9 cellular contexts compared by ENCODE assay signal in genomic region chr5:178120661-178121357, GRCh38. TPM values are rescaled to one million over a fixed set of nuclear protein-coding genes. Genes with fewer than 3 reads are reported as not detected.
DNase-seq lines count a peak whose midpoint lies in the region; ATAC-seq, FAIRE-seq and TF ChIP-seq lines count a peak whose summit lies in the region.
"Had no signal": no experiment of that assay in that cellular context is flagged by ENCODE, and none has a peak within 500 bp of the region (broad histone marks: within the 10 kb centered on the region; RNA-seq: fewer than 3 reads in every experiment).

No MANE protein-coding gene starts in this region.

- H3K27me3 Mint-ChIP-seq in HFFc6 (ENCODE audit: insufficient read depth): peaks cover 13% of the 10 kb centered on the region
- no peaks in the 10 kb centered on the region for H3K27me3 Mint-ChIP-seq in activated naive CD4-positive, alpha-beta T cell treated with anti-CD3 and anti-CD28 coated beads for 36 hours (ENCODE audit: low read depth)

- H3K27me3 ChIP-seq in SK-N-SH (ENCODE audit: insufficient read depth) (no peaks in the 10 kb centered on the region), right cardiac atrium (ENCODE audit: control insufficient read depth, insufficient read depth) (no peaks in the 10 kb centered on the region), smooth muscle cell (ENCODE audit: low read depth) (peaks cover 10% of the 10 kb centered on the region), ascending aorta (no peaks in the 10 kb centered on the region)

- H3K4me2 ChIP-seq in SK-N-SH: no peak overlapping the region
- H3K4me2 ChIP-seq in smooth muscle cell: no peak overlapping the region

- no peak overlapping the region for H3K27ac Mint-ChIP-seq in HFFc6
- no peak overlapping the region for H3K27ac Mint-ChIP-seq in activated naive CD4-positive, alpha-beta T cell treated with anti-CD3 and anti-CD28 coated beads for 36 hours

- H3K27ac ChIP-seq in SK-N-SH (ENCODE audit: low read depth in 2 of 2, low read length in 1 of 2): peak overlapping the region in 1 of 2 experiments; percentile 58; a peak in 1 of 4 replicates
- H3K27ac ChIP-seq in right cardiac atrium (ENCODE audit: low read length): no peak overlapping the region
- no peak overlapping the region for H3K27ac ChIP-seq in smooth muscle cell (ENCODE audit: low read depth)
- no peak overlapping the region for H3K27ac ChIP-seq in ascending aorta

- H3K9ac ChIP-seq in SK-N-SH (no peak overlapping the region), smooth muscle cell (ENCODE audit: low read depth) (no peak overlapping the region)

- peak; percentile 36 for TF ChIP-seq RAD21 in SK-N-SH (IDR thresholded peaks at IDR 0.05; ENCODE audit: low read length)

- H3F3A ChIP-seq in SK-N-SH (replicated peaks; ENCODE audit: insufficient read depth): no peaks in the 10 kb centered on the region
- H3F3A ChIP-seq in smooth muscle cell (ENCODE audit: low read depth): no peaks in the 10 kb centered on the region

- H3K36me3 ChIP-seq in SK-N-SH (replicated peaks in 1 of 2; ENCODE audit: control insufficient read depth in 1 of 2, insufficient read depth in 2 of 2, low read length in 1 of 2) (no peaks in the 10 kb centered on the region), smooth muscle cell (ENCODE audit: low read depth) (no peaks in the 10 kb centered on the region), ascending aorta (no peaks in the 10 kb centered on the region)

- H3K4me1 ChIP-seq in SK-N-SH (ENCODE audit: control insufficient read depth in 1 of 2, insufficient read depth in 2 of 2, low read depth in 1 of 2, low read length in 1 of 2) (peaks cover 0 to 37% of the 10 kb centered on the region in 2 experiments; a peak in 1 of 4 replicates), right cardiac atrium (ENCODE audit: control insufficient read depth, insufficient read depth, low read length) (no peaks in the 10 kb centered on the region), smooth muscle cell (ENCODE audit: low read depth) (peaks cover 8% of the 10 kb centered on the region), ascending aorta (no peaks in the 10 kb centered on the region)

- ATAC-seq in right cardiac atrium: peak; percentile 26 to 34

- no peaks in the 10 kb centered on the region for H3K9me3 ChIP-seq in SK-N-SH
- H3K9me3 ChIP-seq in right cardiac atrium (ENCODE audit: control insufficient read depth, low read length): no peaks in the 10 kb centered on the region
- H3K9me3 ChIP-seq in smooth muscle cell (replicated peaks; ENCODE audit: low read depth): no peaks in the 10 kb centered on the region
- no peaks in the 10 kb centered on the region for H3K9me3 ChIP-seq in ascending aorta

- H3K9me2 ChIP-seq in SK-N-SH: no peaks in the 10 kb centered on the region

- no peaks in the 10 kb centered on the region for H3K36me3 Mint-ChIP-seq in HFFc6 (ENCODE audit: low read depth)
- H3K36me3 Mint-ChIP-seq in activated naive CD4-positive, alpha-beta T cell treated with anti-CD3 and anti-CD28 coated beads for 36 hours (ENCODE audit: low read depth): no peaks in the 10 kb centered on the region

- CTCF ChIA-PET in SK-N-SH (lab: Yijun Ruan, JAX): interaction anchor here (0.7 to 9.4 kb wide), 20 partner anchors 8 to 79 kb away, joined by 3 to 116 read pairs (median 7); partner anchors contain the start of genes NHP2 and RMND5B
- CTCF ChIA-PET in activated naive CD4-positive, alpha-beta T cell treated with anti-CD3 and anti-CD28 coated beads for 36 hours (lab: Charles Lee): interaction anchor here (0.6 to 4.3 kb wide), 20 partner anchors 8 to 523 kb away, joined by 3 to 28 read pairs (median 4); no protein-coding TSS in a partner anchor

- TF ChIP-seq CTCF in HFFc6 (IDR thresholded peaks at IDR 0.05) (peak; percentile 66), SK-N-SH (IDR thresholded peaks at IDR 0.05) (peak; percentile 56), smooth muscle cell (IDR thresholded peaks at IDR 0.05; ENCODE audit: borderline replicate concordance, insufficient read depth, poor library complexity, severe bottlenecking) (peak; percentile 28), ascending aorta (IDR thresholded peaks at IDR 0.05) (no peak)

- no peak for TF ChIP-seq EP300 in SK-N-SH (IDR thresholded peaks at IDR 0.05; ENCODE audit: borderline replicate concordance in 1 of 2, low read depth in 1 of 2, low read length in 1 of 2)

- TF ChIP-seq POLR2A in GM12891 (IDR thresholded peaks at IDR 0.05; ENCODE audit: low read depth, low read length): no peak

- H3K9me3 Mint-ChIP-seq in HFFc6: no peaks in the 10 kb centered on the region
- H3K9me3 Mint-ChIP-seq in activated naive CD4-positive, alpha-beta T cell treated with anti-CD3 and anti-CD28 coated beads for 36 hours: no peaks in the 10 kb centered on the region

- POLR2A ChIA-PET in SK-N-SH (lab: Yijun Ruan, JAX): interaction anchor here (0.9 to 1.6 kb wide), 7 partner anchors 10 to 99 kb away, joined by 3 to 9 read pairs (median 4); partner anchors contain the start of genes HNRNPAB, NHP2 and RMND5B

- H2AFZ ChIP-seq in SK-N-SH (ENCODE audit: low read depth): no peak overlapping the region
- H2AFZ ChIP-seq in smooth muscle cell (ENCODE audit: low read depth): no peak overlapping the region

- peak; percentile 98 for FAIRE-seq in GM12891 (lab: Jason Lieb, UNC)

- H3K4me1 Mint-ChIP-seq in HFFc6 (ENCODE audit: low read depth): no peaks in the 10 kb centered on the region
- peaks cover 22% of the 10 kb centered on the region for H3K4me1 Mint-ChIP-seq in activated naive CD4-positive, alpha-beta T cell treated with anti-CD3 and anti-CD28 coated beads for 36 hours (ENCODE audit: low read depth)

- DNase-seq in GM12891 (ENCODE audit: insufficient read length, low spot score) (peak; percentile 92), HFFc6 (peak; percentile 1), MV-4-11 (lab: John Stamatoyannopoulos, UW) (peak; percentile 84), SK-N-SH (peak; percentile 95), right cardiac atrium (peak; percentile 50 to 88 (median 84)), smooth muscle cell (lab: John Stamatoyannopoulos, UW; ENCODE audit: unreplicated experiment) (no peak), ascending aorta (ENCODE audit: low spot score in 2 of 2) (no peak)
- DNase-seq in activated naive CD4-positive, alpha-beta T cell treated with anti-CD3 and anti-CD28 coated beads for 36 hours: peak; percentile 90

- intact Hi-C loops in activated naive CD4-positive, alpha-beta T cell treated with anti-CD3 and anti-CD28 coated beads for 36 hours (cut with micrococcal nuclease): loop anchor here (1.0 to 2.0 kb wide), 4 partner anchors 8 to 44 kb away; partner anchors contain the start of gene N4BP3
- intact Hi-C loops in right cardiac atrium (cut with DNase I) (no loop called here), ascending aorta (cut with DNase I) (no loop called here)

- WGBS in SK-N-SH (ENCODE audit: low lambda C conversion rate): 44% methylated on average over 9 of the region's 26 CpGs
- 46% methylated on average over 26 of the region's 26 CpGs for WGBS in right cardiac atrium
- 89% methylated on average over 25 of the region's 26 CpGs for WGBS in smooth muscle cell (ENCODE audit: low lambda C conversion rate)

- H3K79me2 ChIP-seq in SK-N-SH (ENCODE audit: insufficient read depth): no peaks in the 10 kb centered on the region
- H3K79me2 ChIP-seq in smooth muscle cell (ENCODE audit: low read depth): no peaks in the 10 kb centered on the region

- H3K4me3 ChIP-seq in SK-N-SH (ENCODE audit: low read depth in 2 of 2, low read length in 1 of 2) (peak overlapping the region in 1 of 2 experiments; percentile 12; a peak in 1 of 4 replicates), right cardiac atrium (ENCODE audit: low read length) (no peak overlapping the region), smooth muscle cell (no peak overlapping the region), ascending aorta (no peak overlapping the region)
- H3K4me3 ChIP-seq: skin epidermis had no signal

- no peak overlapping the region for H3K4me3 Mint-ChIP-seq in HFFc6
- no peak overlapping the region for H3K4me3 Mint-ChIP-seq in activated naive CD4-positive, alpha-beta T cell treated with anti-CD3 and anti-CD28 coated beads for 36 hours

- H4K20me1 ChIP-seq in SK-N-SH (ENCODE audit: insufficient read depth) (no peaks in the 10 kb centered on the region), smooth muscle cell (ENCODE audit: low read depth) (no peaks in the 10 kb centered on the region)

TF ChIP-seq in SK-N-SH, 30 proteins besides CTCF, POLR2A, EP300 and RAD21 (continues in another document):
- TF ChIP-seq MXI1 (IDR thresholded peaks at IDR 0.05; ENCODE audit: low read depth, low read length): peak; percentile 94

RNA-seq across cellular contexts. Expression of gene N4BP3, which starts 7.5 kb away (rescaled TPM):
- 3.8 TPM for polyA plus RNA-seq in GM12891 (2012; ENCODE audit: low read depth, missing spikeins)
- under 1 TPM in 3 of 6 experiments, not detected in 3; 0.03 to 0.05 (median 0.05) TPM for total RNA-seq in HFFc6 (2021; fragmentation: NEBNext Ultra II Directional; extraction: Animal tissue kit (Norgen Biotek cat#: 25700))
- polyA plus RNA-seq in SK-N-SH (2012; rRNA removed) (0.16 and 0.28 TPM in 2 replicates), right cardiac atrium (0.79 TPM), smooth muscle cell (0.39 and 1.6 TPM in 2 replicates)
- polyA plus RNA-seq in SK-N-SH (2012; cell fraction: cytosol; rRNA removed): 0.09 and 0.14 TPM in 2 replicates
- 0.42 and 0.54 TPM in 2 replicates for polyA plus RNA-seq in SK-N-SH (2012; cell fraction: nucleus; rRNA removed)
- total RNA-seq in activated naive CD4-positive, alpha-beta T cell treated with anti-CD3 and anti-CD28 coated beads for 36 hours: 1 to 10 TPM; 1.4 to 1.6 TPM
- total RNA-seq in right cardiac atrium (under 1 TPM; 0.15 to 0.54 (median 0.32) TPM), smooth muscle cell (0.36 and 1.3 TPM in 2 replicates), ascending aorta (0.21 TPM)

RNA-seq across cellular contexts. Expression of gene RMND5B, which starts 10.0 kb away (rescaled TPM):
- 21.7 TPM for polyA plus RNA-seq in GM12891 (2012; ENCODE audit: low read depth, missing spikeins)
- 10 to 100 TPM; 18.2 to 23.3 (median 21.9) TPM for total RNA-seq in HFFc6 (2021; fragmentation: NEBNext Ultra II Directional; extraction: Animal tissue kit (Norgen Biotek cat#: 25700))
- polyA plus RNA-seq in SK-N-SH (2012; rRNA removed) (42.8 and 43.7 TPM in 2 replicates), right cardiac atrium (33.5 TPM), smooth muscle cell (17.2 and 18.2 TPM in 2 replicates)
- 25.1 and 32.1 TPM in 2 replicates for polyA plus RNA-seq in SK-N-SH (2012; cell fraction: cytosol; rRNA removed)
- polyA plus RNA-seq in SK-N-SH (2012; cell fraction: nucleus; rRNA removed): 74.2 and 75.6 TPM in 2 replicates
- 10 to 100 TPM; 26.0 to 26.7 TPM for total RNA-seq in activated naive CD4-positive, alpha-beta T cell treated with anti-CD3 and anti-CD28 coated beads for 36 hours
- total RNA-seq in right cardiac atrium (10 to 100 TPM; 32.2 to 41.7 (median 34.2) TPM), smooth muscle cell (8.9 and 20.8 TPM in 2 replicates), ascending aorta (81.6 TPM)

RNA-seq across cellular contexts. Expression of gene NHP2, which starts 32.9 kb away (rescaled TPM):
- polyA plus RNA-seq in GM12891 (2012; ENCODE audit: low read depth, missing spikeins): 273 TPM
- total RNA-seq in HFFc6 (2021; fragmentation: NEBNext Ultra II Directional; extraction: Animal tissue kit (Norgen Biotek cat#: 25700)): 100 to 1,000 TPM; 172 to 204 (median 184) TPM
- polyA plus RNA-seq in SK-N-SH (2012; rRNA removed) (313 and 455 TPM in 2 replicates), right cardiac atrium (123 TPM), smooth muscle cell (166 and 167 TPM in 2 replicates)
- polyA plus RNA-seq in SK-N-SH (2012; cell fraction: cytosol; rRNA removed): 325 and 409 TPM in 2 replicates
- polyA plus RNA-seq in SK-N-SH (2012; cell fraction: nucleus; rRNA removed): 134 and 156 TPM in 2 replicates
- 100 to 1,000 TPM; 289 to 298 TPM for total RNA-seq in activated naive CD4-positive, alpha-beta T cell treated with anti-CD3 and anti-CD28 coated beads for 36 hours
- total RNA-seq in right cardiac atrium (10 to 100 TPM; 62.3 to 88.4 (median 84.7) TPM), smooth muscle cell (162 and 324 TPM in 2 replicates), ascending aorta (55.1 TPM)

Comparison
In these comparisons a context has a peak if more than half of its experiments do, and no peak if none do; other contexts are left out.
1. DNase-seq: peak in GM12891 (single experiment), HFFc6 (single experiment), MV-4-11 (single experiment), SK-N-SH (single experiment), activated naive CD4-positive, alpha-beta T cell treated with anti-CD3 and anti-CD28 coated beads for 36 hours (single experiment) and right cardiac atrium (3 of 3); none in smooth muscle cell (single experiment) and ascending aorta (0 of 2).
2. CTCF ChIP-seq: peak in HFFc6 (single experiment), SK-N-SH (single experiment) and smooth muscle cell (single experiment); none in ascending aorta (0 of 3).